ENCODE assay signal across 17 cellular contexts in genomic region chr2:3299703-3300102, GRCh38.
"Had no signal": no experiment of that assay in that cellular context is flagged by ENCODE, and none has a peak within 500 bp of the region (broad histone marks: within the 10 kb centered on the region; RNA-seq: fewer than 3 reads in every experiment).

No MANE protein-coding gene starts in this region.

- H3K27ac ChIP-seq: prostate gland, skin epidermis had no signal

- H3K27me3 Mint-ChIP-seq: activated naive CD8-positive, alpha-beta T cell treated with anti-CD3 and anti-CD28 coated beads for 36 hours; stimulated activated naive CD8-positive, alpha-beta T cell treated with anti-CD3 and anti-CD28 coated beads, Interleukin-15, Interleukin-2, amounts not matched to agents 100 ng/mL and 50 ng/mL, for 24 hours had no signal

- H3K9me3 Mint-ChIP-seq: activated naive CD8-positive, alpha-beta T cell treated with anti-CD3 and anti-CD28 coated beads for 36 hours; activated T-helper 1 cell treated with anti-CD3 and anti-CD28 coated beads, Interleukin-12 subunit alpha, Interleukin-12 subunit beta, Interleukin-2, Interleukin-4 antibody, amounts not matched to agents 30 ng/mL and 10 ng/mL and 1 ng/mL, durations not matched to agents 14 hours and 24 hours and 36 hours; nephron; stimulated activated naive CD8-positive, alpha-beta T cell treated with anti-CD3 and anti-CD28 coated beads, Interleukin-15, Interleukin-2, amounts not matched to agents 100 ng/mL and 50 ng/mL, for 24 hours; T-helper 1 cell treated with Interleukin-12 subunit alpha and Interleukin-12 subunit beta and Interleukin-4 antibody, amounts not matched to agents 30 μg/mL and 1 μg/mL, for 36 hours had no signal

- H3K4me3 ChIP-seq: prostate gland, skin epidermis had no signal

- ATAC-seq: right cardiac atrium had no signal

- H3K36me3 ChIP-seq: prostate gland had no signal

- DNase-seq: activated CD4-positive, alpha-beta T cell treated with anti-CD3 and anti-CD28 coated beads for 1 hour; activated CD4-positive, alpha-beta T cell treated with anti-CD3 and anti-CD28 coated beads, Interleukin-2, amount 50 U/mL, for 4 hours; activated naive CD4-positive, alpha-beta T cell; activated naive CD8-positive, alpha-beta T cell treated with anti-CD3 and anti-CD28 coated beads for 36 hours; activated T-cell treated with anti-CD3 and anti-CD28 coated beads for 4 hours; amygdala; dermis blood vessel endothelial cell; midbrain; occipital lobe; right cardiac atrium; trophoblast cell had no signal

- H3K9me3 ChIP-seq: prostate gland had no signal

- H3K4me3 Mint-ChIP-seq: activated naive CD8-positive, alpha-beta T cell treated with anti-CD3 and anti-CD28 coated beads for 36 hours; activated T-helper 1 cell treated with anti-CD3 and anti-CD28 coated beads, Interleukin-12 subunit alpha, Interleukin-12 subunit beta, Interleukin-2, Interleukin-4 antibody, amounts not matched to agents 30 ng/mL and 10 ng/mL and 1 ng/mL, durations not matched to agents 14 hours and 24 hours and 36 hours; stimulated activated naive CD8-positive, alpha-beta T cell treated with anti-CD3 and anti-CD28 coated beads, Interleukin-15, Interleukin-2, amounts not matched to agents 100 ng/mL and 50 ng/mL, for 24 hours; T-helper 1 cell treated with Interleukin-12 subunit alpha and Interleukin-12 subunit beta and Interleukin-4 antibody, amounts not matched to agents 30 μg/mL and 1 μg/mL, for 36 hours had no signal

- H3K27ac Mint-ChIP-seq: activated naive CD8-positive, alpha-beta T cell treated with anti-CD3 and anti-CD28 coated beads for 36 hours; activated T-helper 1 cell treated with anti-CD3 and anti-CD28 coated beads, Interleukin-12 subunit alpha, Interleukin-12 subunit beta, Interleukin-2, Interleukin-4 antibody, amounts not matched to agents 30 ng/mL and 10 ng/mL and 1 ng/mL, durations not matched to agents 14 hours and 24 hours and 36 hours; stimulated activated naive CD8-positive, alpha-beta T cell treated with anti-CD3 and anti-CD28 coated beads, Interleukin-15, Interleukin-2, amounts not matched to agents 100 ng/mL and 50 ng/mL, for 24 hours; T-helper 1 cell treated with Interleukin-12 subunit alpha and Interleukin-12 subunit beta and Interleukin-4 antibody, amounts not matched to agents 30 μg/mL and 1 μg/mL, for 36 hours had no signal
